ENCODE assay signal across 26 cellular contexts in genomic region chr2:101667823-101668222, GRCh38. TPM values are rescaled to one million over a fixed set of nuclear protein-coding genes. Genes with fewer than 3 reads are reported as not detected.
DNase-seq lines count a peak whose midpoint lies in the region; ATAC-seq, FAIRE-seq and TF ChIP-seq lines count a peak whose summit lies in the region.
"Had no signal": no experiment of that assay in that cellular context is flagged by ENCODE, and none has a peak within 500 bp of the region (broad histone marks: within the 10 kb centered on the region; RNA-seq: fewer than 3 reads in every experiment).

No MANE protein-coding gene starts in this region.

- TF ChIP-seq RAD21 in HepG2 (CRISPR knock-in tag; IDR thresholded peaks at IDR 0.05): no peak

- H3K79me2 ChIP-seq in HepG2 (ENCODE audit: insufficient read depth, low read length) (no peaks in the 10 kb centered on the region), neural progenitor cell (ENCODE audit: low read depth) (no peaks in the 10 kb centered on the region)

- intact Hi-C loops in HepG2 (cut with micrococcal nuclease; ENCODE audit: unreplicated experiment): no loop called here
- intact Hi-C loops in right lobe of liver (cut with DNase I): no loop called here
- intact Hi-C loops in CD8-positive, alpha-beta T cell (cut with DNase I, micrococcal nuclease): no loop called here

- no peaks in the 10 kb centered on the region for H3K27me3 ChIP-seq in HepG2 (ENCODE audit: control insufficient read depth in 1 of 2, insufficient read depth in 2 of 2, low read length in 2 of 2)
- H3K27me3 ChIP-seq in right lobe of liver: no peaks in the 10 kb centered on the region
- no peaks in the 10 kb centered on the region for H3K27me3 ChIP-seq in neural progenitor cell
- H3K27me3 ChIP-seq in CD8-positive, alpha-beta T cell (ENCODE audit: insufficient read depth, low read length): no peaks in the 10 kb centered on the region
- H3K27me3 ChIP-seq: BLaER1 treated with 17β-estradiol and CSF1 and Interleukin-3, amounts not matched to agents 10 nM and 100 nM had no signal

- H3K4me1 ChIP-seq in HepG2 (ENCODE audit: insufficient read depth, low read length) (peaks cover 21% of the 10 kb centered on the region), right lobe of liver (no peaks in the 10 kb centered on the region), neural progenitor cell (no peaks in the 10 kb centered on the region)
- H3K4me1 ChIP-seq in CD8-positive, alpha-beta T cell (ENCODE audit: insufficient read depth, low read length): no peaks in the 10 kb centered on the region
- H3K4me1 ChIP-seq: A549; BLaER1 treated with 17β-estradiol and CSF1 and Interleukin-3, amounts not matched to agents 10 nM and 100 nM had no signal

- H3K4me2 ChIP-seq in HepG2 (ENCODE audit: low read depth, low read length): no peak overlapping the region
- no peak overlapping the region for H3K4me2 ChIP-seq in neural progenitor cell
- H3K4me2 ChIP-seq: A549; BLaER1 treated with 17β-estradiol and CSF1 and Interleukin-3, amounts not matched to agents 10 nM and 100 nM had no signal

- BruUV-seq in HepG2 (replicated peaks; lab: Mats Ljungman, UMichigan): no TSS peak

- no peak for FAIRE-seq in HepG2 (lab: Jason Lieb, UNC)
- FAIRE-seq: A549, GM12878, GM12892, GM18507 had no signal

- H3K9ac ChIP-seq in HepG2 (ENCODE audit: insufficient read depth, low read depth, low read length) (no peak overlapping the region), neural progenitor cell (no peak overlapping the region)
- H3K9ac ChIP-seq: BLaER1 treated with 17β-estradiol and CSF1 and Interleukin-3, amounts not matched to agents 10 nM and 100 nM had no signal

- peaks cover 20% of the 10 kb centered on the region for H3K9me3 Mint-ChIP-seq in WTC11
- peaks cover 15% of the 10 kb centered on the region for H3K9me3 Mint-ChIP-seq in neural progenitor cell
- H3K9me3 Mint-ChIP-seq in CD8-positive, alpha-beta T cell: peaks cover 10% of the 10 kb centered on the region

- H3K4me3 ChIP-seq in HepG2 (replicated peaks in 1 of 3; ENCODE audit: insufficient read depth in 1 of 3, low read depth in 2 of 3, low read length in 3 of 3) (no peak overlapping the region), right lobe of liver (no peak overlapping the region), neural progenitor cell (no peak overlapping the region)
- no peak overlapping the region for H3K4me3 ChIP-seq in CD8-positive, alpha-beta T cell (ENCODE audit: low read depth, low read length)
- H3K4me3 ChIP-seq: A549; BLaER1 treated with 17β-estradiol and CSF1 and Interleukin-3, amounts not matched to agents 10 nM and 100 nM; GM12878 had no signal

- POLR2A ChIA-PET in HepG2 (lab: Yijun Ruan, JAX): interaction anchor here (1.4 to 1.7 kb wide), 2 partner anchors 22 to 29 kb away, joined by 3 to 4 read pairs; partner anchors contain the start of gene MAP4K4
- POLR2A ChIA-PET in WTC11 (lab: Charles Lee): no interaction called here
- POLR2A ChIA-PET in CD8-positive, alpha-beta T cell (lab: Charles Lee): interaction anchor here (1.2 kb wide), 1 partner anchor 38 kb away, joined by 3 read pairs; no protein-coding TSS in a partner anchor

- CTCF ChIA-PET in HepG2 (lab: Yijun Ruan, JAX; ENCODE audit: low intra/inter-chr PET ratio, low total read pairs): no interaction called here
- CTCF ChIA-PET in WTC11 (lab: Charles Lee): no interaction called here
- CTCF ChIA-PET in CD8-positive, alpha-beta T cell (lab: Charles Lee): interaction anchor here (0.7 kb wide), 1 partner anchor 43 kb away, joined by 4 read pairs; no protein-coding TSS in a partner anchor

- 48% methylated on average over 1 of the region's 1 CpG for WGBS in HepG2 (ENCODE audit: low lambda C conversion rate)
- 80% methylated on average over 1 of the region's 1 CpG for WGBS in right lobe of liver (ENCODE audit: insufficient coverage, low coverage, low lambda C conversion rate, missing lambda C conversion rate)

- H3K36me3 Mint-ChIP-seq in WTC11 (peaks cover 14% of the 10 kb centered on the region), neural progenitor cell (peaks cover 2% of the 10 kb centered on the region)
- H3K36me3 Mint-ChIP-seq in CD8-positive, alpha-beta T cell: no peaks in the 10 kb centered on the region

- TF ChIP-seq POLR2A in HepG2 (IDR thresholded peaks at IDR 0.05; ENCODE audit: insufficient read depth in 1 of 2, low read depth in 2 of 2, low read length in 2 of 2) (no peak), right lobe of liver (IDR thresholded peaks at IDR 0.05) (no peak)

- ATAC-seq in HepG2: peak; percentile 64
- no peak for ATAC-seq in right lobe of liver
- 0 out of 2 replicates have a peak, but pooled peaks have one; percentile 34 for ATAC-seq in WTC11
- no peak for ATAC-seq in CD8-positive, alpha-beta T cell
- ATAC-seq: A549, GM12878 had no signal

- no peaks in the 10 kb centered on the region for H3F3A ChIP-seq in neural progenitor cell (ENCODE audit: low read depth)

- no peaks in the 10 kb centered on the region for H4K20me1 ChIP-seq in HepG2 (ENCODE audit: insufficient read depth, low read length)
- no peaks in the 10 kb centered on the region for H4K20me1 ChIP-seq in neural progenitor cell (ENCODE audit: low read depth)
- H4K20me1 ChIP-seq: BLaER1 treated with 17β-estradiol and CSF1 and Interleukin-3, amounts not matched to agents 10 nM and 100 nM had no signal

- H3K4me1 Mint-ChIP-seq in WTC11: 0 out of 2 replicates have a peak, but pooled peaks cover 3% of the 10 kb centered on the region
- peaks cover 4% of the 10 kb centered on the region for H3K4me1 Mint-ChIP-seq in neural progenitor cell
- no peaks in the 10 kb centered on the region for H3K4me1 Mint-ChIP-seq in CD8-positive, alpha-beta T cell (ENCODE audit: low read depth)
- H3K4me1 Mint-ChIP-seq: CD8-positive, alpha-beta memory T cell had no signal

- H3K36me3 ChIP-seq in HepG2 (replicated peaks in 1 of 2; ENCODE audit: control insufficient read depth in 1 of 2, insufficient read depth in 2 of 2, low read length in 2 of 2) (no peaks in the 10 kb centered on the region), right lobe of liver (no peaks in the 10 kb centered on the region), neural progenitor cell (no peaks in the 10 kb centered on the region)
- no peaks in the 10 kb centered on the region for H3K36me3 ChIP-seq in CD8-positive, alpha-beta T cell (ENCODE audit: insufficient read depth, low read length)
- H3K36me3 ChIP-seq: BLaER1 treated with 17β-estradiol and CSF1 and Interleukin-3, amounts not matched to agents 10 nM and 100 nM had no signal

- H3K9me3 ChIP-seq in HepG2 (ENCODE audit: low read length) (peaks cover 13% of the 10 kb centered on the region), right lobe of liver (peaks cover 0 to 6% (median 0%) of the 10 kb centered on the region in 4 donors), neural progenitor cell (ENCODE audit: low read depth) (no peaks in the 10 kb centered on the region)
- H3K9me3 ChIP-seq in CD8-positive, alpha-beta T cell (ENCODE audit: low read length): no peaks in the 10 kb centered on the region

- in situ Hi-C loops in HepG2 (cut with HindIII; ENCODE audit: extremely low pct_ligation_motif_present, low pct_unique_long_range_greater_than_20kb): no loop called here

- TF ChIP-seq CTCF in HepG2 (CRISPR knock-in tag; IDR thresholded peaks at IDR 0.05): no peak
- no peak for TF ChIP-seq CTCF in right lobe of liver (IDR thresholded peaks at IDR 0.05)
- no peak for TF ChIP-seq CTCF in WTC11 (IDR thresholded peaks at IDR 0.05)
- TF ChIP-seq CTCF in neural progenitor cell (IDR thresholded peaks at IDR 0.05): no peak
- no peak for TF ChIP-seq CTCF in CD8-positive, alpha-beta T cell (IDR thresholded peaks at IDR 0.05)

- H2AFZ ChIP-seq in HepG2 (ENCODE audit: low read length) (no peak overlapping the region), neural progenitor cell (replicated peaks) (no peak overlapping the region)

- H3K27me3 Mint-ChIP-seq in WTC11 (ENCODE audit: low read depth): no peaks in the 10 kb centered on the region
- H3K27me3 Mint-ChIP-seq in neural progenitor cell (ENCODE audit: insufficient read depth, low read depth): no peaks in the 10 kb centered on the region
- no peaks in the 10 kb centered on the region for H3K27me3 Mint-ChIP-seq in CD8-positive, alpha-beta T cell (ENCODE audit: low read depth)
- H3K27me3 Mint-ChIP-seq: B cell; CD4-positive, alpha-beta T cell; CD8-positive, alpha-beta memory T cell had no signal

- H3K4me3 Mint-ChIP-seq in WTC11 (no peak overlapping the region), neural progenitor cell (no peak overlapping the region)
- no peak overlapping the region for H3K4me3 Mint-ChIP-seq in CD8-positive, alpha-beta T cell
- H3K4me3 Mint-ChIP-seq: B cell; CD4-positive, alpha-beta T cell; CD8-positive, alpha-beta memory T cell had no signal

- no peak for DNase-seq in HepG2 (ENCODE audit: low spot score)
- DNase-seq in right lobe of liver: no peak
- no peak for DNase-seq in WTC11 (ENCODE audit: low spot score)
- peak; percentile 29 for DNase-seq in neural progenitor cell (ENCODE audit: low spot score)
- no peak for DNase-seq in CD8-positive, alpha-beta T cell
- no peak for DNase-seq in NCI-H2227 treated with DMSO at 0.1 percent for 48 hours (lab: John Stamatoyannopoulos, UW)
- no peak for DNase-seq in cerebellum (ENCODE audit: low spot score)
- DNase-seq: AML-193; CD4-positive, alpha-beta T cell; CD8-positive, alpha-beta memory T cell; COR-L47; DMS 273 treated with DMSO at 0.1 percent for 48 hours; DMS153; DMS53; DMS79; DND-41; EL; GDM1 had no signal

- H3K27ac Mint-ChIP-seq in WTC11 (no peak overlapping the region), neural progenitor cell (peak overlapping the region; percentile 78)
- H3K27ac Mint-ChIP-seq in CD8-positive, alpha-beta T cell: no peak overlapping the region
- H3K27ac Mint-ChIP-seq: B cell; CD4-positive, alpha-beta T cell had no signal

- no peak for TF ChIP-seq EP300 in HepG2 (IDR thresholded peaks at IDR 0.05; ENCODE audit: low read depth in 2 of 2, low read length in 2 of 2)
- TF ChIP-seq EP300 in HepG2 (CRISPR knock-in tag; IDR thresholded peaks at IDR 0.05; ENCODE audit: borderline replicate concordance): no peak

- H3K27ac ChIP-seq in HepG2 (ENCODE audit: extremely low read length, insufficient read depth, low read length) (no peak overlapping the region), right lobe of liver (no peak overlapping the region), neural progenitor cell (no peak overlapping the region)
- H3K27ac ChIP-seq in CD8-positive, alpha-beta T cell (ENCODE audit: low read depth, low read length): no peak overlapping the region
- H3K27ac ChIP-seq: 22Rv1; A549; BLaER1 treated with 17β-estradiol and CSF1 and Interleukin-3, amounts not matched to agents 10 nM and 100 nM; C4-2B had no signal

RNA-seq across cellular contexts. Expression of gene MAP4K4, which starts 29.7 kb away (rescaled TPM):
- 264 and 301 TPM in 2 replicates for total RNA-seq in HepG2 (2016; rRNA removed; fragmentation: Illumina TruSeq; extraction: Trizol)
- 62.1 and 62.9 TPM in 2 replicates for total RNA-seq in HepG2 (2016; cell fraction: cytosol; rRNA removed; fragmentation: Illumina TruSeq; extraction: Trizol; ENCODE audit: low read depth)
- 264 and 269 TPM in 2 replicates for total RNA-seq in HepG2 (2016; cell fraction: insoluble cytoplasmic fraction; rRNA removed; fragmentation: Illumina TruSeq; extraction: Trizol)
- total RNA-seq in HepG2 (2016; cell fraction: membrane; rRNA removed; fragmentation: Illumina TruSeq; extraction: Trizol): 200 and 238 TPM in 2 replicates
- total RNA-seq in HepG2 (2016; cell fraction: nucleus; rRNA removed; fragmentation: Illumina TruSeq; extraction: Trizol): 292 and 308 TPM in 2 replicates
- 101 and 105 TPM in 2 replicates for polyA plus RNA-seq in HepG2 (2011; rRNA removed)
- polyA plus RNA-seq in HepG2 (2011; cell fraction: cytosol; rRNA removed): 67.0 and 72.8 TPM in 2 replicates
- polyA plus RNA-seq in HepG2 (2011; cell fraction: nucleus; rRNA removed): 261 and 287 TPM in 2 replicates
- 138 and 155 TPM in 2 replicates for polyA plus RNA-seq in HepG2 (2012)
- polyA plus RNA-seq in HepG2 (2016; cell fraction: cytosol; fragmentation: Illumina TruSeq; extraction: Trizol; ENCODE audit: low read depth): 48.8 and 52.9 TPM in 2 replicates
- polyA plus RNA-seq in HepG2 (2016; cell fraction: insoluble cytoplasmic fraction; fragmentation: Illumina TruSeq; extraction: Trizol; ENCODE audit: low read depth): 269 and 298 TPM in 2 replicates
- polyA plus RNA-seq in HepG2 (2016; cell fraction: membrane; fragmentation: Illumina TruSeq; extraction: Trizol; ENCODE audit: low read depth): 137 and 163 TPM in 2 replicates
- 298 and 312 TPM in 2 replicates for polyA plus RNA-seq in HepG2 (2016; cell fraction: nucleus; fragmentation: Illumina TruSeq; extraction: Trizol; ENCODE audit: insufficient read depth, low read depth)
- polyA minus RNA-seq in HepG2 (2011; rRNA and poly(A)+ RNA removed; ENCODE audit: low replicate concordance): 84.0 and 279 TPM in 2 replicates
- polyA minus RNA-seq in HepG2 (2011; cell fraction: cytosol; rRNA and poly(A)+ RNA removed): 99.4 and 99.7 TPM in 2 replicates
- 680 and 703 TPM in 2 replicates for polyA minus RNA-seq in HepG2 (2011; cell fraction: nucleus; rRNA and poly(A)+ RNA removed)
- 10 to 100 TPM; 29.8 to 36.5 (median 31.1) TPM for total RNA-seq in right lobe of liver
- 82.6 to 112 TPM (median 87.3 TPM) in 3 replicates for total RNA-seq in WTC11 (2021)
- 91.9 and 99.2 TPM in 2 replicates for total RNA-seq in neural progenitor cell (ENCODE audit: low replicate concordance)
- total RNA-seq in CD8-positive, alpha-beta T cell: 10 to 100 TPM; 72.4 TPM
- 190 TPM for total RNA-seq in cerebellum

Comparison
In these comparisons a context has a peak if more than half of its experiments do, and no peak if none do; other contexts are left out.
1. ATAC-seq: peak in HepG2 (single experiment) and WTC11 (single experiment); none in right lobe of liver (0 of 4) and CD8-positive, alpha-beta T cell (single experiment).